Comparison of ENCODE assay signal across 8 cellular contexts in the genomic region with DNA sequence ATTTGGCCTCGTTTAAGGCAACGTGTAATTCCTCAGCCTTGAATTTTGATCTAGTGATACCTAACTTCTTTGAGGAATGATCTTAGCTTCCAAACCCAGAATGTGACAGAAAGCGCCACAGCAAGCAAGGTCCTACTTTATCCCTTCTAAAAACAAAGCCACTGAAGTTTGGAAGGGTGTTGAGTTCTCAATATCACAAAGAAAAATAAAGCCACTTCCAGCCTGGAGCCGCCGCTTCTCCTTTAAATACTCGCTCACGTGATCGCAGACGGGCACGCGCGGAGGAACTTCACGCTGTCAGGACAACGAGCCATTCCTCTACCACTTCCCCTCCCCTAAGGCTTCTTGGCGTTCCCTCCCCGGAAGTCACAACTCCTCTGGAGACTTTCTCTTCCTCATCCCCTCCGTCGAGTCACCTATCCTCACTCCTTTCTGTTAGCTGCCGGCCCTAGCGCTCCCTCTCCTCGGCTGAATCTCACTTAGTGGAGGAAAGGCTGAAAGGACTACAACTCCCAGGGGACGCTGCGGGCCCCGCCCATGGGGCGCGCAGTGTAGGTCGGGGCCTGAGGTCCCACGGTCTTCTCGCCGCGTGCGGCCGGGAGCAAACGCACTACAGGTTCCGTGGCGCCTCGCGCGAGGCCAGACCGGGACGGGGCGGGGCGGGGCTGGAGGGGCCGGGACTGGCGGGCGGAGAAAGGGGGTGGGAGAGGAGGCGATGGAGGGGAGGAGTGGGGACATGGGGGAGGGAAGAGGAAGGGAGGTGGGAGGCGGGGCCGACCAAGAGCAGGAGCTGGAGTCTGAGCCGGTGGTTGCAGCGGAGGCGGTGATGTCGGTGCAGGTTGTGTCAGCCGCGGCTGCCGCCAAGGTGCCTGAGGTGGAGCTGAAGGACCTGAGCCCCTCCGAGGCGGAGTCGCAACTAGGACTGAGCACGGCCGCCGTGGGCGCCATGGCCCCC. TPM values are rescaled to one million over a fixed set of nuclear protein-coding genes. Genes with fewer than 3 reads are reported as not detected.
DNase-seq lines count a peak whose midpoint lies in the region; FAIRE-seq and TF ChIP-seq lines count a peak whose summit lies in the region.

A gene (plus strand): TSS at position 780 of the 955 bp plus-strand sequence.

- peak within 1 kb of the TSS; percentile 97 for H3K4me3 Mint-ChIP-seq in HFFc6

- H3K9me3 Mint-ChIP-seq in HFFc6 = no peaks in the 10 kb centered on the region

- peak; percentile 95 for DNase-seq in GM04504 (ENCODE audit: low read depth)
- DNase-seq in HFFc6 = peak; percentile 94
- DNase-seq in NAMALWA (ENCODE audit: low spot score) = peak; percentile 99
- peak; percentile 99 for DNase-seq in SK-MEL-5 (ENCODE audit: low read depth, low spot score)
- peak; percentile 97 for DNase-seq in activated naive CD4-positive, alpha-beta T cell treated with Interleukin-2 at 50 U/mL for 16 hours
- peak; percentile 90 to 91 for DNase-seq in frontal cortex (ENCODE audit: low spot score in 2 of 2)
- DNase-seq in neuronal stem cell (ENCODE audit: low spot score) = peak; percentile 97

- peak within 1 kb of the TSS; percentile 99 for H3K27ac Mint-ChIP-seq in HFFc6

- H3K4me2 ChIP-seq in neuronal stem cell (ENCODE audit: insufficient read depth, low read length, poor library complexity, severe bottlenecking) = peak within 1 kb of the TSS; percentile 67

- H2AK5ac ChIP-seq in neuronal stem cell (ENCODE audit: low read depth, low read length) = no peak within 1 kb of the TSS

- H2BK12ac ChIP-seq in neuronal stem cell (ENCODE audit: low read length) = no peak within 1 kb of the TSS

- H2BK15ac ChIP-seq in neuronal stem cell (ENCODE audit: low read length) = peak within 1 kb of the TSS; percentile 42

- peaks cover 2% of the 10 kb centered on the region for H3K27me3 Mint-ChIP-seq in HFFc6 (ENCODE audit: insufficient read depth)

- no peak within 1 kb of the TSS for H3K4ac ChIP-seq in neuronal stem cell (ENCODE audit: low read length)

- peak within 1 kb of the TSS; percentile 96 for H3K18ac ChIP-seq in neuronal stem cell (ENCODE audit: low read length)

- no peaks in the 10 kb centered on the region for H3K9me3 ChIP-seq in neuronal stem cell (replicated peaks in 1 of 2; ENCODE audit: control insufficient read depth in 2 of 2, insufficient read depth in 1 of 2, low read depth in 1 of 2, low read length in 2 of 2)
- no peaks in the 10 kb centered on the region for H3K9me3 ChIP-seq in subcutaneous abdominal adipose tissue (ENCODE audit: control insufficient read depth in 5 of 5, low read length in 5 of 5)

- H3K27ac ChIP-seq in neuronal stem cell (replicated peaks; ENCODE audit: low read length) (peak within 1 kb of the TSS; percentile 91), subcutaneous abdominal adipose tissue (ENCODE audit: low read depth, low read length) (peak within 1 kb of the TSS; percentile 96)

- peaks cover 0 to 9% of the 10 kb centered on the region in 2 donors for H3K4me1 ChIP-seq in neuronal stem cell (ENCODE audit: control insufficient read depth in 2 of 2, insufficient read depth in 1 of 2, low read depth in 1 of 2, low read length in 2 of 2)
- peaks cover 2 to 27% (median 19%) of the 10 kb centered on the region in 5 donors for H3K4me1 ChIP-seq in subcutaneous abdominal adipose tissue (ENCODE audit: control insufficient read depth in 5 of 5, insufficient read depth in 5 of 5, low read length in 5 of 5)

- no peak within 1 kb of the TSS for H4K8ac ChIP-seq in neuronal stem cell (ENCODE audit: low read depth, low read length)

- peak within 1 kb of the TSS; percentile 81 for H2AFZ ChIP-seq in neuronal stem cell (ENCODE audit: low read length)

- no peak for FAIRE-seq in frontal cortex (lab: Jason Lieb, UNC)

- no peak within 1 kb of the TSS for H4K91ac ChIP-seq in neuronal stem cell (ENCODE audit: low read depth, low read length, poor library complexity)

- no peaks in the 10 kb centered on the region for H3K36me3 Mint-ChIP-seq in HFFc6 (ENCODE audit: low read depth)

- H3K36me3 ChIP-seq in neuronal stem cell (replicated peaks in 1 of 2; ENCODE audit: control insufficient read depth in 2 of 2, insufficient read depth in 2 of 2, low read length in 2 of 2) = peaks cover 0 to 5% of the 10 kb centered on the region in 2 donors
- no peaks in the 10 kb centered on the region for H3K36me3 ChIP-seq in subcutaneous abdominal adipose tissue (ENCODE audit: control insufficient read depth in 5 of 5, insufficient read depth in 5 of 5, low read length in 5 of 5)

- TF ChIP-seq CTCF in HFFc6 (IDR thresholded peaks at IDR 0.05) = no peak

- no peak within 1 kb of the TSS for H2BK120ac ChIP-seq in neuronal stem cell (ENCODE audit: low read depth, low read length)

- H3K23ac ChIP-seq in neuronal stem cell (ENCODE audit: low read depth, low read length, poor library complexity) = peak within 1 kb of the TSS; percentile 95

- H3K4me1 Mint-ChIP-seq in HFFc6 (ENCODE audit: low read depth) = peaks cover 24% of the 10 kb centered on the region

- no CpG with 5 or more reads among the region's 63 CpGs for WGBS in neuronal stem cell (ENCODE audit: extremely low coverage in 2 of 2, insufficient read length in 2 of 2, insufficient replicate concordance in 1 of 2), 2 donors

- in situ Hi-C loops in SK-MEL-5 (cut with HindIII; ENCODE audit: low pct_unique_long_range_greater_than_20kb, low sequenced_read_pairs) = no loop called here

- H3K9ac ChIP-seq in neuronal stem cell (ENCODE audit: low read depth, low read length, poor library complexity) = peak within 1 kb of the TSS; percentile 94
- peak within 1 kb of the TSS; percentile 86 to 94 (median 90) for H3K9ac ChIP-seq in subcutaneous abdominal adipose tissue (ENCODE audit: low read length in 5 of 5)

- H2BK5ac ChIP-seq in neuronal stem cell (ENCODE audit: low read length) = no peak within 1 kb of the TSS

- H3K4me3 ChIP-seq in neuronal stem cell (ENCODE audit: low read length in 2 of 2) (peak within 1 kb of the TSS; percentile 57 to 98), subcutaneous abdominal adipose tissue (ENCODE audit: low read depth in 1 of 5, low read length in 5 of 5) (peak within 1 kb of the TSS; percentile 76 to 93 (median 90))

- no peaks in the 10 kb centered on the region for H3K27me3 ChIP-seq in neuronal stem cell (ENCODE audit: control insufficient read depth in 3 of 3, insufficient read depth in 3 of 3, low read depth in 1 of 3, low read length in 3 of 3)
- no peaks in the 10 kb centered on the region for H3K27me3 ChIP-seq in subcutaneous abdominal adipose tissue (ENCODE audit: control insufficient read depth in 5 of 5, insufficient read depth in 4 of 5, low read length in 5 of 5)

- H3K14ac ChIP-seq in neuronal stem cell (ENCODE audit: low read length) = no peak within 1 kb of the TSS

- H3K79me1 ChIP-seq in neuronal stem cell (ENCODE audit: low read depth, low read length) = no peaks in the 10 kb centered on the region

RNA-seq across cellular contexts. Expression of the gene that starts here (rescaled TPM):
- total RNA-seq in HFFc6 (2021; fragmentation: NEBNext Ultra II Directional; extraction: Animal tissue kit (Norgen Biotek cat#: 25700)) = 10 to 100 TPM in 1 of 6 experiments, 1 to 10 TPM in 5; 6.8 to 12.4 (median 8.8) TPM
- total RNA-seq in SK-MEL-5 (2014; rRNA removed; shearing (Covaris generic)) = 30.1 and 36.6 TPM in 2 replicates
- polyA plus RNA-seq in SK-MEL-5 (2015; cell fraction: cytosol; rRNA removed) = 32.2 and 39.6 TPM in 2 replicates
- 32.0 and 41.9 TPM in 2 replicates for polyA plus RNA-seq in SK-MEL-5 (2015; cell fraction: nucleus; rRNA removed)
- 15.9 TPM for total RNA-seq in frontal cortex
- polyA plus RNA-seq in neuronal stem cell (2013, experiment 1 of 2) = 21.6 TPM
- polyA plus RNA-seq in neuronal stem cell (2013, experiment 2 of 2) = 21.4 TPM

Comparison
In these comparisons a context has a peak if more than half of its experiments do, and no peak if none do; other contexts are left out.
1. Peak in every context shown above with its lines: DNase-seq, H3K4me3 ChIP-seq and H3K27ac ChIP-seq.